In the genomic region with DNA sequence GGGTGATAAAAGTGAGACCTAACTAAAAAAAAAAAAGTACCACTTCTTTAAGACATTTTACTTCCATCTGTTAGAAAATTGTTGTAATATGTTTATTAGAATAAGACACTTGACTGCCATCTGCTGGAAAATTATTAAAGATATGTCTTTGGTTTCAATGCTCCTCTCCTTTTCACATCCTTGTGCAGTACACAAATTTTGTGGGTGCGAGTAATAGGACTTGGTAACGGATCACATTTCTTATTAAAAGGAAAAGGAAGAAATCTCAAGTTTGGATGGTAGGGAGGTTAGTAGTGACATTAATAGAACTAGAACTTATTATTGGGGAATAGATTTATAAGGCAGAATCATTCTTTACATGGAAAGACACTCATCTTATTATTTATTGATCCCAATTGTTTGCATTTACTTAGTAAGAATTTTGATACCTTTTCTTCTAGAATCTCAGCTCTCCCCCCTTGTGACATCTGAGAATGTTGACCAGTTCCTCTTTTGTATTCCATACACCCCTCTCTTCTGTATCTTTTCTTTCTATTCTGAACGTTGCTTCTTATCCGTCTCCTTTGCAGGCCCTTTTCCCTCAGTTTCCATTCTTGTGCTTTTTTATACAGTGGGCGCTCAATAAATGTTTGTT, we compare ENCODE assay signal across 1 cellular context.
TF ChIP-seq lines count a peak whose summit lies in the region.

No MANE protein-coding gene starts in this region.

TF ChIP-seq in GM23338, 12 proteins besides CTCF, POLR2A, EP300 and RAD21 (continued from another document):
- no peak for TF ChIP-seq REST (IDR thresholded peaks at IDR 0.05; ENCODE audit: unreplicated experiment)
- TF ChIP-seq STAT1 (IDR thresholded peaks at IDR 0.05; ENCODE audit: unreplicated experiment), result no peak
- TF ChIP-seq, protein P1, sequence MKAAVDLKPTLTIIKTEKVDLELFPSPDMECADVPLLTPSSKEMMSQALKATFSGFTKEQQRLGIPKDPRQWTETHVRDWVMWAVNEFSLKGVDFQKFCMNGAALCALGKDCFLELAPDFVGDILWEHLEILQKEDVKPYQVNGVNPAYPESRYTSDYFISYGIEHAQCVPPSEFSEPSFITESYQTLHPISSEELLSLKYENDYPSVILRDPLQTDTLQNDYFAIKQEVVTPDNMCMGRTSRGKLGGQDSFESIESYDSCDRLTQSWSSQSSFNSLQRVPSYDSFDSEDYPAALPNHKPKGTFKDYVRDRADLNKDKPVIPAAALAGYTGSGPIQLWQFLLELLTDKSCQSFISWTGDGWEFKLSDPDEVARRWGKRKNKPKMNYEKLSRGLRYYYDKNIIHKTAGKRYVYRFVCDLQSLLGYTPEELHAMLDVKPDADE (IDR thresholded peaks at IDR 0.05), result no peak
- no peak for TF ChIP-seq JUNB (IDR thresholded peaks at IDR 0.05; ENCODE audit: unreplicated experiment)
- no peak for TF ChIP-seq ZNF114 (CRISPR knock-in tag; IDR thresholded peaks at IDR 0.05)
- TF ChIP-seq CREB1 (CRISPR knock-in tag; IDR thresholded peaks at IDR 0.05; ENCODE audit: low read depth), result no peak
- no peak for TF ChIP-seq EZH2phosphoT487 (IDR thresholded peaks at IDR 0.05; ENCODE audit: unreplicated experiment)
- TF ChIP-seq, protein P2, sequence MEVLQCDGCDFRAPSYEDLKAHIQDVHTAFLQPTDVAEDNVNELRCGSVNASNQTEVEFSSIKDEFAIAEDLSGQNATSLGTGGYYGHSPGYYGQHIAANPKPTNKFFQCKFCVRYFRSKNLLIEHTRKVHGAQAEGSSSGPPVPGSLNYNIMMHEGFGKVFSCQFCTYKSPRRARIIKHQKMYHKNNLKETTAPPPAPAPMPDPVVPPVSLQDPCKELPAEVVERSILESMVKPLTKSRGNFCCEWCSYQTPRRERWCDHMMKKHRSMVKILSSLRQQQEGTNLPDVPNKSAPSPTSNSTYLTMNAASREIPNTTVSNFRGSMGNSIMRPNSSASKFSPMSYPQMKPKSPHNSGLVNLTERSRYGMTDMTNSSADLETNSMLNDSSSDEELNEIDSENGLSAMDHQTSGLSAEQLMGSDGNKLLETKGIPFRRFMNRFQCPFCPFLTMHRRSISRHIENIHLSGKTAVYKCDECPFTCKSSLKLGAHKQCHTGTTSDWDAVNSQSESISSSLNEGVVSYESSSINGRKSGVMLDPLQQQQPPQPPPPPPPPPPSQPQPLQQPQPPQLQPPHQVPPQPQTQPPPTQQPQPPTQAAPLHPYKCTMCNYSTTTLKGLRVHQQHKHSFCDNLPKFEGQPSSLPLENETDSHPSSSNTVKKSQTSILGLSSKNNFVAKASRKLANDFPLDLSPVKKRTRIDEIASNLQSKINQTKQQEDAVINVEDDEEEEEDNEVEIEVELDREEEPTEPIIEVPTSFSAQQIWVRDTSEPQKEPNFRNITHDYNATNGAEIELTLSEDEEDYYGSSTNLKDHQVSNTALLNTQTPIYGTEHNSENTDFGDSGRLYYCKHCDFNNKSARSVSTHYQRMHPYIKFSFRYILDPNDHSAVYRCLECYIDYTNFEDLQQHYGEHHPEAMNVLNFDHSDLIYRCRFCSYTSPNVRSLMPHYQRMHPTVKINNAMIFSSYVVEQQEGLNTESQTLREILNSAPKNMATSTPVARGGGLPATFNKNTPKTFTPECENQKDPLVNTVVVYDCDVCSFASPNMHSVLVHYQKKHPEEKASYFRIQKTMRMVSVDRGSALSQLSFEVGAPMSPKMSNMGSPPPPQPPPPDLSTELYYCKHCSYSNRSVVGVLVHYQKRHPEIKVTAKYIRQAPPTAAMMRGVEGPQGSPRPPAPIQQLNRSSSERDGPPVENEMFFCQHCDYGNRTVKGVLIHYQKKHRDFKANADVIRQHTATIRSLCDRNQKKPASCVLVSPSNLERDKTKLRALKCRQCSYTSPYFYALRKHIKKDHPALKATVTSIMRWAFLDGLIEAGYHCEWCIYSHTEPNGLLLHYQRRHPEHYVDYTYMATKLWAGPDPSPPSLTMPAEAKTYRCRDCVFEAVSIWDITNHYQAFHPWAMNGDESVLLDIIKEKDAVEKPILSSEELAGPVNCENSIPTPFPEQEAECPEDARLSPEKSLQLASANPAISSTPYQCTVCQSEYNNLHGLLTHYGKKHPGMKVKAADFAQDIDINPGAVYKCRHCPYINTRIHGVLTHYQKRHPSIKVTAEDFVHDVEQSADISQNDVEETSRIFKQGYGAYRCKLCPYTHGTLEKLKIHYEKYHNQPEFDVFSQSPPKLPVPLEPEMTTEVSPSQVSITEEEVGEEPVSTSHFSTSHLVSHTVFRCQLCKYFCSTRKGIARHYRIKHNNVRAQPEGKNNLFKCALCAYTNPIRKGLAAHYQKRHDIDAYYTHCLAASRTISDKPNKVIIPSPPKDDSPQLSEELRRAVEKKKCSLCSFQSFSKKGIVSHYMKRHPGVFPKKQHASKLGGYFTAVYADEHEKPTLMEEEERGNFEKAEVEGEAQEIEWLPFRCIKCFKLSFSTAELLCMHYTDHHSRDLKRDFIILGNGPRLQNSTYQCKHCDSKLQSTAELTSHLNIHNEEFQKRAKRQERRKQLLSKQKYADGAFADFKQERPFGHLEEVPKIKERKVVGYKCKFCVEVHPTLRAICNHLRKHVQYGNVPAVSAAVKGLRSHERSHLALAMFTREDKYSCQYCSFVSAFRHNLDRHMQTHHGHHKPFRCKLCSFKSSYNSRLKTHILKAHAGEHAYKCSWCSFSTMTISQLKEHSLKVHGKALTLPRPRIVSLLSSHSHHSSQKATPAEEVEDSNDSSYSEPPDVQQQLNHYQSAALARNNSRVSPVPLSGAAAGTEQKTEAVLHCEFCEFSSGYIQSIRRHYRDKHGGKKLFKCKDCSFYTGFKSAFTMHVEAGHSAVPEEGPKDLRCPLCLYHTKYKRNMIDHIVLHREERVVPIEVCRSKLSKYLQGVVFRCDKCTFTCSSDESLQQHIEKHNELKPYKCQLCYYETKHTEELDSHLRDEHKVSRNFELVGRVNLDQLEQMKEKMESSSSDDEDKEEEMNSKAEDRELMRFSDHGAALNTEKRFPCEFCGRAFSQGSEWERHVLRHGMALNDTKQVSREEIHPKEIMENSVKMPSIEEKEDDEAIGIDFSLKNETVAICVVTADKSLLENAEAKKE (CRISPR knock-in tag; IDR thresholded peaks at IDR 0.05), result no peak
- no peak for TF ChIP-seq ZNF331 (CRISPR knock-in tag; IDR thresholded peaks at IDR 0.05; ENCODE audit: low read depth)
- no peak for TF ChIP-seq NANOG (IDR thresholded peaks at IDR 0.05; ENCODE audit: borderline replicate concordance)
